8 cellular contexts compared by ENCODE assay signal in the genomic region with DNA sequence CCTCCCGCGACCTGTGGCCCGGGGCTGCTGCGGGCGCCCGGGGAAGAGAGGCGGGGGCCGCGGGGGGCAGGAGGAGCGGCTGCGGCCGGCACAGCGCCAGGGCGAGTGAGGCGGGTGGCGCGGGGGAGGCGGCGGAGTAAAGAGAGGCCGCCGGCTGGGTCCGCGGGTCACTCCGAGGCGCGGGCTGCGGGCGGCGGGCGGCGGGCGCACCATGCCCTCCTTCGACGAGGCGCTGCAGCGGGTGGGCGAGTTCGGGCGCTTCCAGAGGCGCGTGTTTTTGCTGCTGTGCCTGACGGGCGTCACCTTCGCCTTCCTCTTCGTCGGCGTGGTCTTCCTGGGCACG. TPM values are rescaled to one million over a fixed set of nuclear protein-coding genes. Genes with fewer than 3 reads are reported as not detected.
DNase-seq lines count a peak whose midpoint lies in the region; ATAC-seq and TF ChIP-seq lines count a peak whose summit lies in the region.

A gene with protein sequence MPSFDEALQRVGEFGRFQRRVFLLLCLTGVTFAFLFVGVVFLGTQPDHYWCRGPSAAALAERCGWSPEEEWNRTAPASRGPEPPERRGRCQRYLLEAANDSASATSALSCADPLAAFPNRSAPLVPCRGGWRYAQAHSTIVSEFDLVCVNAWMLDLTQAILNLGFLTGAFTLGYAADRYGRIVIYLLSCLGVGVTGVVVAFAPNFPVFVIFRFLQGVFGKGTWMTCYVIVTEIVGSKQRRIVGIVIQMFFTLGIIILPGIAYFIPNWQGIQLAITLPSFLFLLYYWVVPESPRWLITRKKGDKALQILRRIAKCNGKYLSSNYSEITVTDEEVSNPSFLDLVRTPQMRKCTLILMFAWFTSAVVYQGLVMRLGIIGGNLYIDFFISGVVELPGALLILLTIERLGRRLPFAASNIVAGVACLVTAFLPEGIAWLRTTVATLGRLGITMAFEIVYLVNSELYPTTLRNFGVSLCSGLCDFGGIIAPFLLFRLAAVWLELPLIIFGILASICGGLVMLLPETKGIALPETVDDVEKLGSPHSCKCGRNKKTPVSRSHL (plus strand): TSS at position 170 of the 343 bp plus-strand sequence. CDS start 42 bp downstream, at position 212.

- H3K36me3 ChIP-seq in MG63, result no peaks in the 10 kb centered on the region
- no peaks in the 10 kb centered on the region for H3K36me3 ChIP-seq in left lung

- ATAC-seq in left lung (peak; percentile 72), HG03439 (IDR thresholded peaks at IDR 0.05; ENCODE audit: unreplicated experiment) (no peak)
- ATAC-seq in stimulated activated naive B cell treated with anti-CD40 and anti-IgM and Interleukin-4, amounts not matched to agents 10 μg/mL and 1 μg/mL and 100 μg/mL, for 72 hours (replicated peaks), result no peak

- H3K27ac ChIP-seq in dorsolateral prefrontal cortex (peak within 1 kb of the TSS in 18 of 59 donors; percentile 16 to 72 (median 48)), left lung (peak within 1 kb of the TSS; percentile 44 to 53)

- H3K4me3 ChIP-seq in MG63, result peak within 1 kb of the TSS; percentile 40
- peak within 1 kb of the TSS; percentile 13 to 71 (median 52) for H3K4me3 ChIP-seq in dorsolateral prefrontal cortex
- H3K4me3 ChIP-seq in left lung, result peak within 1 kb of the TSS; percentile 32 to 42

- no peak within 1 kb of the TSS for H3K27ac Mint-ChIP-seq in stimulated activated naive B cell treated with anti-CD40 and anti-IgM and Interleukin-4, amounts not matched to agents 10 μg/mL and 1 μg/mL and 100 μg/mL, for 72 hours

- intact Hi-C loops in dorsolateral prefrontal cortex (cut with DNase I) (no loop called here), left lung (cut with DNase I) (no loop called here)

- H3K4me1 Mint-ChIP-seq in stimulated activated naive B cell treated with anti-CD40 and anti-IgM and Interleukin-4, amounts not matched to agents 10 μg/mL and 1 μg/mL and 100 μg/mL, for 72 hours, result peaks cover 0 to 7% of the 10 kb centered on the region in 2 donors

- TF ChIP-seq CTCF in dorsolateral prefrontal cortex (IDR thresholded peaks at IDR 0.05 in 54 of 56, conservative IDR thresholded peaks at IDR 0.05 in 2 of 56; ENCODE audit: low read depth in 1 of 56, partially characterized antibody in 56 of 56) (no peak), left lung (IDR thresholded peaks at IDR 0.05) (no peak)

- H3K4me3 Mint-ChIP-seq in stimulated activated naive B cell treated with anti-CD40 and anti-IgM and Interleukin-4, amounts not matched to agents 10 μg/mL and 1 μg/mL and 100 μg/mL, for 72 hours, result peak within 1 kb of the TSS; percentile 18 to 35

- no peaks in the 10 kb centered on the region for H3K9me3 ChIP-seq in MG63
- no peaks in the 10 kb centered on the region for H3K9me3 ChIP-seq in left lung

- H3K27me3 Mint-ChIP-seq in stimulated activated naive B cell treated with anti-CD40 and anti-IgM and Interleukin-4, amounts not matched to agents 10 μg/mL and 1 μg/mL and 100 μg/mL, for 72 hours, result peaks cover 44 to 73% of the 10 kb centered on the region in 2 donors

- DNase-seq in MG63, result peak; percentile 35
- no peak for DNase-seq in dorsolateral prefrontal cortex
- DNase-seq in left lung, result peak in 1 of 2 donors; percentile 83
- no peak for DNase-seq in stimulated activated naive B cell treated with anti-CD40 and anti-IgM and Interleukin-4, amounts not matched to agents 10 μg/mL and 1 μg/mL and 100 μg/mL, for 72 hours
- no peak for DNase-seq in LoVo (ENCODE audit: low spot score)
- no peak for DNase-seq in activated CD4-positive, alpha-beta T cell treated with anti-CD3 and anti-CD28 coated beads, Interleukin-2, amount 50 U/mL, for 4 hours
- no peak for DNase-seq in ureter (ENCODE audit: low spot score)

- no peaks in the 10 kb centered on the region for H3K36me3 Mint-ChIP-seq in stimulated activated naive B cell treated with anti-CD40 and anti-IgM and Interleukin-4, amounts not matched to agents 10 μg/mL and 1 μg/mL and 100 μg/mL, for 72 hours

- peaks cover 13% of the 10 kb centered on the region for H3K27me3 ChIP-seq in MG63
- H3K27me3 ChIP-seq in dorsolateral prefrontal cortex, result peaks cover 4 to 69% (median 40%) of the 10 kb centered on the region in 45 donors
- peaks cover 4 to 58% of the 10 kb centered on the region in 2 donors for H3K27me3 ChIP-seq in left lung

- H3K9me3 Mint-ChIP-seq in stimulated activated naive B cell treated with anti-CD40 and anti-IgM and Interleukin-4, amounts not matched to agents 10 μg/mL and 1 μg/mL and 100 μg/mL, for 72 hours, result no peaks in the 10 kb centered on the region

- no peaks in the 10 kb centered on the region for H3K4me1 ChIP-seq in left lung

RNA-seq across cellular contexts. Expression of the gene that starts here (rescaled TPM):
- total RNA-seq in MG63 (2014; rRNA removed; shearing (Covaris generic); ENCODE audit: low replicate concordance), result 0.32 TPM in 1 of 2 replicates, not detected in the other
- total RNA-seq in dorsolateral prefrontal cortex, result 1 to 10 TPM in 104 of 120 experiments, under 1 TPM in 16; 0.43 to 7.2 (median 1.7) TPM
- total RNA-seq in left lung, result 10 to 100 TPM; 25.9 to 35.4 TPM
- total RNA-seq in ureter, result 8.5 TPM

Comparison
In these comparisons a context has a peak if more than half of its experiments do, and no peak if none do; other contexts are left out.
1. Peak in DNase-seq and H3K4me3 ChIP-seq in MG63; RNA of the gene not detected or under 1 TPM.